In the genomic region with DNA sequence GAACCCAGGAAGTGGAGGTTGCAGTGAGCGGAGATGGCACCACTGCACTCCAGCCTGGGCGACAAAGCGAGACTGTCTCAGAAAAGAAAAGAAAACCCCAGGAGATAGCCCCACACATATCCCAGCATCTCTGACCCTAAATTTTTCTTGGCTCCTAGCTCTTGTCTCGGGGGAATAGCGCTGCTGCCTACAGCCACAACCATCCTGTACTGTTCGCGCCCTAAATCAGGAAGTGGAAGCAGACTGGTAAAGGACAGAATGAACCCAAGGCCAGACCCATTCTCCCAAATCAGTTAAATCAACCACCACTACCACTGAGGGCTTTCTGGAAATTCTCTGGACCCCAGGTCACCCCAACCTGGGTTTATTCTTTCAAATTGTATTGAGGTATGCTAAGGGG, we compare ENCODE assay signal across 1 cellular context.
A peak's percentile ranks its signal among the peaks of the same experiment; 100 is the strongest.
TF ChIP-seq lines count a peak whose summit lies in the region.

No MANE protein-coding gene starts in this region.

TF ChIP-seq in GM12878, 131 proteins besides CTCF, POLR2A, EP300 and RAD21:
- TF ChIP-seq IKZF1 (conservative IDR thresholded peaks at IDR 0.05) (peak; percentile 40; the same call in 1 of the 2 replicates), SPI1 (IDR thresholded peaks at IDR 0.05; ENCODE audit: borderline replicate concordance, insufficient read depth, low read depth, low read length) (peak; percentile 86; the same call in 1 of the 2 replicates), EED (IDR thresholded peaks at IDR 0.05; ENCODE audit: low read depth) (peak; percentile 7; the same call in 1 of the 2 replicates), SREBF2 (IDR thresholded peaks at IDR 0.05; ENCODE audit: low read length) (no peak), MEF2B (IDR thresholded peaks at IDR 0.05; ENCODE audit: partially characterized antibody, poor library complexity, severe bottlenecking) (peak; percentile 83)
- TF ChIP-seq, protein P1, sequence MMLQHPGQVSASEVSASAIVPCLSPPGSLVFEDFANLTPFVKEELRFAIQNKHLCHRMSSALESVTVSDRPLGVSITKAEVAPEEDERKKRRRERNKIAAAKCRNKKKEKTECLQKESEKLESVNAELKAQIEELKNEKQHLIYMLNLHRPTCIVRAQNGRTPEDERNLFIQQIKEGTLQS (IDR thresholded peaks at IDR 0.05; ENCODE audit: borderline replicate concordance, extremely low read depth, low read depth, low read length): no peak
- TF ChIP-seq, protein P2, sequence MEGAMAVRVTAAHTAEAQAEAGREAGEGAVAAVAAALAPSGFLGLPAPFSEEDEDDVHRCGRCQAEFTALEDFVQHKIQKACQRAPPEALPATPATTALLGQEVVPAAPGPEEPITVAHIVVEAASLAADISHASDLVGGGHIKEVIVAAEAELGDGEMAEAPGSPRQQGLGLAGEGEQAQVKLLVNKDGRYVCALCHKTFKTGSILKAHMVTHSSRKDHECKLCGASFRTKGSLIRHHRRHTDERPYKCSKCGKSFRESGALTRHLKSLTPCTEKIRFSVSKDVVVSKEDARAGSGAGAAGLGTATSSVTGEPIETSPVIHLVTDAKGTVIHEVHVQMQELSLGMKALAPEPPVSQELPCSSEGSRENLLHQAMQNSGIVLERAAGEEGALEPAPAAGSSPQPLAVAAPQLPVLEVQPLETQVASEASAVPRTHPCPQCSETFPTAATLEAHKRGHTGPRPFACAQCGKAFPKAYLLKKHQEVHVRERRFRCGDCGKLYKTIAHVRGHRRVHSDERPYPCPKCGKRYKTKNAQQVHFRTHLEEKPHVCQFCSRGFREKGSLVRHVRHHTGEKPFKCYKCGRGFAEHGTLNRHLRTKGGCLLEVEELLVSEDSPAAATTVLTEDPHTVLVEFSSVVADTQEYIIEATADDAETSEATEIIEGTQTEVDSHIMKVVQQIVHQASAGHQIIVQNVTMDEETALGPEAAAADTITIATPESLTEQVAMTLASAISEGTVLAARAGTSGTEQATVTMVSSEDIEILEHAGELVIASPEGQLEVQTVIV (IDR thresholded peaks at IDR 0.05; ENCODE audit: borderline replicate concordance, partially characterized antibody): peak; percentile 20
TF ChIP-seq in GM12878: peak in this region for 5.
